22 cellular contexts compared by ENCODE assay signal in genomic region chr17:56543280-56543679, GRCh38. TPM values are rescaled to one million over a fixed set of nuclear protein-coding genes. Genes with fewer than 3 reads are reported as not detected.
"Had no signal": no experiment of that assay in that cellular context is flagged by ENCODE, and none has a peak within 500 bp of the region (broad histone marks: within the 10 kb centered on the region; RNA-seq: fewer than 3 reads in every experiment).

No MANE protein-coding gene starts in this region.

- H3K36me3 ChIP-seq: SJSA1 had no signal

- H3K27me3 Mint-ChIP-seq: activated CD4-positive, alpha-beta T cell treated with anti-CD3 and anti-CD28 coated beads, Interleukin-2, amount 10 ng/mL, durations not matched to agents 24 days and 14 days; brain had no signal

- H3K36me3 Mint-ChIP-seq: brain had no signal

- H3K4me3 Mint-ChIP-seq: activated B cell treated with CpG ODN at 0.5 μM for 24 hours; activated CD4-positive, alpha-beta T cell treated with anti-CD3 and anti-CD28 coated beads, Interleukin-2, amount 10 ng/mL, durations not matched to agents 24 days and 14 days; activated naive CD4-positive, alpha-beta T cell treated with anti-CD3 and anti-CD28 coated beads for 36 hours; activated naive CD8-positive, alpha-beta T cell; activated T-cell treated with anti-CD3 and anti-CD28 coated beads, Interleukin-2, amount 50 U/mL, for 4 hours; brain; T-helper 1 cell treated with Interleukin-12 subunit alpha and Interleukin-12 subunit beta and Interleukin-4 antibody, amounts not matched to agents 30 μg/mL and 1 μg/mL, for 36 hours had no signal

- H3K4me3 ChIP-seq: K562, SJSA1 had no signal

- H3K27me3 ChIP-seq: SJSA1 had no signal

- H3K4me1 Mint-ChIP-seq: activated B cell treated with CpG ODN at 0.5 μM for 24 hours; activated CD4-positive, alpha-beta T cell treated with anti-CD3 and anti-CD28 coated beads, Interleukin-2, amount 10 ng/mL, durations not matched to agents 24 days and 14 days had no signal

- H3K27ac Mint-ChIP-seq: activated B cell treated with CpG ODN at 0.5 μM for 24 hours; activated CD4-positive, alpha-beta T cell treated with anti-CD3 and anti-CD28 coated beads, Interleukin-2, amount 10 ng/mL, durations not matched to agents 24 days and 14 days; activated naive CD4-positive, alpha-beta T cell treated with anti-CD3 and anti-CD28 coated beads for 36 hours; activated naive CD8-positive, alpha-beta T cell; brain; T-helper 1 cell treated with Interleukin-12 subunit alpha and Interleukin-12 subunit beta and Interleukin-4 antibody, amounts not matched to agents 30 μg/mL and 1 μg/mL, for 36 hours had no signal

- H3K27ac ChIP-seq: SJSA1 had no signal

- DNase-seq: activated B cell treated with CpG ODN at 0.5 μM for 24 hours; activated CD4-positive, alpha-beta T cell treated with anti-CD3 and anti-CD28 coated beads for 1 hour; activated CD4-positive, alpha-beta T cell treated with anti-CD3 and anti-CD28 coated beads, Interleukin-2, amount 10 ng/mL, durations not matched to agents 24 days and 14 days; activated CD4-positive, alpha-beta T cell treated with anti-CD3 and anti-CD28 coated beads, Interleukin-2, amount 50 U/mL, for 48 hours; activated CD8-positive, alpha-beta memory T cell treated with anti-CD3 and anti-CD28 coated beads for 24 hours; activated effector memory CD4-positive, alpha-beta T cell treated with anti-CD3 and anti-CD28 coated beads, Interleukin-2, amount 50 U/mL, for 16 hours; activated naive CD4-positive, alpha-beta T cell treated with anti-CD3 and anti-CD28 coated beads for 36 hours; activated T-cell treated with anti-CD3 and anti-CD28 coated beads, Interleukin-2, amount 50 U/mL, for 4 hours; Karpas-422; NCI-H1048; NCI-H146; NCI-H187 treated with DMSO at 0.1 percent for 48 hours; NCI-H2081 treated with DMSO at 0.1 percent for 48 hours; NCI-H446; NCI-H524; PC-3; SHP77 had no signal

- ATAC-seq: activated T-cell treated with anti-CD3 and anti-CD28 coated beads, Interleukin-2, amount 50 U/mL, for 4 hours; K562; PC-3 had no signal

RNA-seq across cellular contexts. Expression of gene NOG, which starts 50.2 kb away (rescaled TPM):
- total RNA-seq: activated B cell treated with CpG ODN at 0.5 μM for 24 hours, K562 had no signal
- polyA plus RNA-seq: K562 had no signal
